Comparison of ENCODE assay signal across 8 cellular contexts in the genomic region with DNA sequence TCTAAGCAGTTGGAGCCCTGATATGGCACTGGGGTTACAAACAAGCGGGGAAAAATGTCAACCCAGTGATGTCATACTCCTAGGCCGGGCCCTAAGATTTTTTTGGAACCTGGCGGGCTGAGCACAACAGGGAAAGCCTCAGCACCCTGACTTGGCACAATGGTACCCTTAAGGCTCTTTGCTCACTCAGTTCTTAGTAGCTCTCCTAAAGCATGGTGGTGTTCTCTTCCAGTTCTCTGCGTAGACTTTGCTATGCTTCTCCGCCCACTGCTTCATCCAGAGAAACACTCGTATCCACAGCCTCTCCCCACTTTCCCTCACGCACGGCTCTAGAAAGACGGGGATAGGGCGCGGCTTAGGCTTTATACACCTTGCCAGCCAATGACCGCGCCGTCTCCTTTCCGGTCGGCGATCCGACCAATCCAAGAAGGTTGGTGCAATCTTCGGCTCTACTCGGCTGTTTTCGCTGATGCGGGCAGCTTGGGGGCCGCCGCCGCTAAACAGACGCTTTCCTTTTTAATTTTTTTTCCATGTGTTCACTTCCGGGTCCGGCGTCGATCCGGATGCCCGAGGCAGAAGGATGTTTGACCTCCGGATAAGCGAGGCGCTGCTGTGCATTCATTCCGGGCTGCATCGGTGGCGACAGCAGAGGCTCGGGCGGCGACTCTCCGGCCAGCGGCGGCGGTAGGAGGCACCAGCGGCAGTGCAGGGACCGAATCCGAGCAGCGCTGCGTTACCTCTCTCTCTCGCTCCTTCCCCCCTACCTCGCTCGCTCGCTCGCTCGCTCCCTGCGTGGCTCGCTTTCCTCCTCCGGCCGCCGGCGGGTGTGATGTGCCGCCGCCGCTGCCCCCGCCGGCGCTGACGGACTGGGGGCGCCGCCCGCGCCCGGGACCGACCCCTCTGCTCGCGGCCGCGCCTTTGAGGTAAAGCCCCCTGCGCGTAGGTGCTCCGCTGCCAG. TPM values are rescaled to one million over a fixed set of nuclear protein-coding genes. Genes with fewer than 3 reads are reported as not detected.
DNase-seq lines count a peak whose midpoint lies in the region; ATAC-seq and TF ChIP-seq lines count a peak whose summit lies in the region.

A gene (plus strand): TSS at position 530 of the 958 bp plus-strand sequence. CDS start 33,487 bp downstream, outside the sequence.

- intact Hi-C loops in spleen (cut with DNase I; ENCODE audit: low total_unique reads) = loop anchor here (5.0 kb wide), 1 partner anchor 90 kb away; a partner anchor contains a TSS

- peak within 1 kb of the TSS; percentile 39 to 87 (median 72) for H3K4me3 ChIP-seq in spleen

- peak; percentile 97 for ATAC-seq in HG03196 (IDR thresholded peaks at IDR 0.05; ENCODE audit: unreplicated experiment)
- ATAC-seq in central memory CD8-positive, alpha-beta T cell (replicated peaks; ENCODE audit: extremely low read depth, poor library complexity, severe bottlenecking) = peak; percentile 79

- H3K27me3 ChIP-seq in spleen (replicated peaks in 1 of 7) = no peaks in the 10 kb centered on the region

- H3K27ac ChIP-seq in spleen = peak within 1 kb of the TSS; percentile 90 to 98 (median 96)

- in situ Hi-C loops in GM18951 (cut with MboI; ENCODE audit: low sequenced_read_pairs, unreplicated experiment) = loop anchor here (10.0 kb wide), 1 partner anchor 103 kb away; no protein-coding TSS in a partner anchor

- peaks cover 7% of the 10 kb centered on the region for H3K27me3 Mint-ChIP-seq in central memory CD8-positive, alpha-beta T cell

- 1 to 4% (median 3%) methylated on average over 50 to 82 of the region's 82 CpGs for WGBS in spleen, 5 donors

- peak within 1 kb of the TSS; percentile 98 for H3K4me3 Mint-ChIP-seq in central memory CD8-positive, alpha-beta T cell

- peaks cover 15% of the 10 kb centered on the region for H3K36me3 Mint-ChIP-seq in central memory CD8-positive, alpha-beta T cell (ENCODE audit: insufficient read depth)

- H3K4me1 Mint-ChIP-seq in central memory CD8-positive, alpha-beta T cell = peaks cover 45% of the 10 kb centered on the region

- DNase-seq in AG08396 (ENCODE audit: low spot score) (peak; percentile 97), NCI-H446 (lab: John Stamatoyannopoulos, UW) (peak; percentile 93 to 97), inferior parietal cortex (ENCODE audit: extremely low spot score) (peak; percentile 98), spleen (peak; percentile 96)
- DNase-seq in activated CD4-positive, CD25-positive, alpha-beta regulatory T cell treated with anti-CD3 and anti-CD28 coated beads, Interleukin-2, amount 50 U/mL, for 16 hours (ENCODE audit: low read depth, low spot score) = peak; percentile 80
- DNase-seq in central memory CD8-positive, alpha-beta T cell (ENCODE audit: low spot score in 2 of 2) = peak; percentile 75 to 90

- H3K27ac Mint-ChIP-seq in central memory CD8-positive, alpha-beta T cell (ENCODE audit: low read depth) = peak within 1 kb of the TSS; percentile 98

- TF ChIP-seq POLR2A in GM18951 (IDR thresholded peaks at IDR 0.05; ENCODE audit: extremely low read depth, insufficient read depth, insufficient read length) = peak; percentile 85
- peak in 2 of 3 donors; percentile 60 to 78 for TF ChIP-seq POLR2A in spleen (IDR thresholded peaks at IDR 0.05)

- H3K4me1 ChIP-seq in spleen = peaks cover 26 to 51% (median 35%) of the 10 kb centered on the region in 6 donors

- no peaks in the 10 kb centered on the region for H3K9me3 ChIP-seq in spleen

- no peaks in the 10 kb centered on the region for H3K36me3 ChIP-seq in spleen

- H3K9me3 Mint-ChIP-seq in central memory CD8-positive, alpha-beta T cell = no peaks in the 10 kb centered on the region

- TF ChIP-seq CTCF in spleen (IDR thresholded peaks at IDR 0.05 in 8 of 11, conservative IDR thresholded peaks at IDR 0.05 in 3 of 11) = peak in 4 of 11 experiments; percentile 17 to 24 (median 20)

RNA-seq across cellular contexts. Expression of the gene that starts here (rescaled TPM):
- total RNA-seq in spleen = 10 to 100 TPM; 50.2 to 81.9 (median 53.5) TPM
- polyA plus RNA-seq in spleen = 10 to 100 TPM in 1 of 3 donors, 1 to 10 TPM in 2; 9.0 to 11.3 (median 9.7) TPM

Comparison
In these comparisons a context has a peak if more than half of its experiments do, and no peak if none do; other contexts are left out.
1. Peak in every context shown above with its lines: DNase-seq, ATAC-seq, H3K4me3 ChIP-seq and H3K27ac ChIP-seq.